ENCODE assay signal across 8 cellular contexts in genomic region chr12:12726543-12727093, GRCh38. TPM values are rescaled to one million over a fixed set of nuclear protein-coding genes. Genes with fewer than 3 reads are reported as not detected.
DNase-seq lines count a peak whose midpoint lies in the region; ATAC-seq and TF ChIP-seq lines count a peak whose summit lies in the region.

No MANE protein-coding gene starts in this region.

- no peaks in the 10 kb centered on the region for H4K20me1 ChIP-seq in OCI-LY1 (ENCODE audit: insufficient read depth, low read length)

- no peaks in the 10 kb centered on the region for H3K9me3 ChIP-seq in OCI-LY1 (ENCODE audit: low read length)

- TF ChIP-seq CTCF in OCI-LY1 (IDR thresholded peaks at IDR 0.05; ENCODE audit: low read length) (no peak), coronary artery (IDR thresholded peaks at IDR 0.05) (no peak), GM20000 (IDR thresholded peaks at IDR 0.05; ENCODE audit: extremely low read depth, missing control alignments) (no peak)

- H3K4me1 ChIP-seq in OCI-LY1 (ENCODE audit: insufficient read depth, low read length, severe bottlenecking), result peaks cover 46% of the 10 kb centered on the region

- H3K36me3 Mint-ChIP-seq in naive B cell, result peaks cover 0 to 3% of the 10 kb centered on the region in 2 donors

- H3K4me3 ChIP-seq in OCI-LY1 (ENCODE audit: low read depth, low read length, poor library complexity, severe bottlenecking) (peak overlapping the region; percentile 80), coronary artery (peak overlapping the region; percentile 84)

- peaks cover 25 to 35% (median 31%) of the 10 kb centered on the region in 3 donors for H3K4me1 Mint-ChIP-seq in naive B cell

- ATAC-seq in naive B cell (ENCODE audit: low read depth in 2 of 2) (no peak), GM19455 (IDR thresholded peaks at IDR 0.05; ENCODE audit: unreplicated experiment) (no peak)

- peaks cover 12% of the 10 kb centered on the region for H3F3A ChIP-seq in OCI-LY1 (ENCODE audit: insufficient read depth, low read length)

- peak overlapping the region; percentile 83 for H3K4me2 ChIP-seq in OCI-LY1 (ENCODE audit: low read length)

- no peaks in the 10 kb centered on the region for H3K27me3 Mint-ChIP-seq in naive B cell

- H3K79me2 ChIP-seq in OCI-LY1 (ENCODE audit: insufficient read depth, low read length), result peaks cover 36% of the 10 kb centered on the region

- H3K4me3 Mint-ChIP-seq in naive B cell, result peak overlapping the region; percentile 96 to 99 (median 98)

- peak overlapping the region; percentile 98 for H3K27ac ChIP-seq in OCI-LY1 (ENCODE audit: low read depth, low read length, poor library complexity, severe bottlenecking)
- peak overlapping the region; percentile 46 to 100 for H3K27ac ChIP-seq in coronary artery

- H3K9ac ChIP-seq in OCI-LY1 (ENCODE audit: low read length), result peak overlapping the region; percentile 86

- H3K9me3 Mint-ChIP-seq in naive B cell, result no peaks in the 10 kb centered on the region

- peak overlapping the region; percentile 98 to 100 (median 99) for H3K27ac Mint-ChIP-seq in naive B cell

- peak; percentile 35 for DNase-seq in activated CD4-positive, alpha-beta T cell treated with anti-CD3 and anti-CD28 coated beads for 48 hours
- DNase-seq in activated CD4-positive, alpha-beta T cell treated with anti-CD3 and anti-CD28 coated beads, Interleukin-2, amount 50 U/mL, for 48 hours, result no peak
- no peak for DNase-seq in coronary artery (ENCODE audit: low spot score)
- no peak for DNase-seq in naive B cell
- no peak for DNase-seq in GM20000 (ENCODE audit: low spot score)
- no peak for DNase-seq in NCI-H187 (lab: John Stamatoyannopoulos, UW)

- no peaks in the 10 kb centered on the region for H3K9me2 ChIP-seq in OCI-LY1 (ENCODE audit: low read depth, low read length)

- H2AFZ ChIP-seq in OCI-LY1 (ENCODE audit: low read length), result no peak overlapping the region

- H3K27me3 ChIP-seq in OCI-LY1 (ENCODE audit: insufficient read depth, low read length), result no peaks in the 10 kb centered on the region

- peaks cover 24% of the 10 kb centered on the region for H3K36me3 ChIP-seq in OCI-LY1 (ENCODE audit: insufficient read depth, low read length)

RNA-seq across cellular contexts. Expression of gene CDKN1B, which starts 9.4 kb away (rescaled TPM):
- polyA plus RNA-seq in naive B cell (ENCODE audit: low read depth in 6 of 6), result 10 to 100 TPM in 4 of 6 donors, 1 to 10 TPM in 2; 4.7 to 26.8 (median 14.5) TPM

RNA-seq across cellular contexts. Expression of gene GPR19, which starts 30.6 kb away (rescaled TPM):
- under 1 TPM in 3 of 6 donors, not detected in 3; 0.16 to 0.52 (median 0.30) TPM for polyA plus RNA-seq in naive B cell (ENCODE audit: low read depth in 6 of 6)

RNA-seq across cellular contexts. Expression of gene APOLD1, which starts 58.8 kb away (rescaled TPM):
- polyA plus RNA-seq in naive B cell (ENCODE audit: low read depth in 6 of 6), result 1 to 10 TPM in 3 of 6 donors, under 1 TPM in 2, not detected in 1; 0.51 to 2.0 (median 1.1) TPM
